ENCODE assay signal across 1 cellular context in genomic region chr10:31526681-31527080, GRCh38.
TF ChIP-seq lines count a peak whose summit lies in the region.

No MANE protein-coding gene starts in this region.

TF ChIP-seq in GM23338, 12 proteins besides CTCF, POLR2A, EP300 and RAD21 (continued from another document):
- no peak for TF ChIP-seq ZNF462 (CRISPR knock-in tag; IDR thresholded peaks at IDR 0.05)
- no peak for TF ChIP-seq EZH2 (IDR thresholded peaks at IDR 0.05; ENCODE audit: low read depth, unreplicated experiment)
- TF ChIP-seq POLR2AphosphoS5 (IDR thresholded peaks at IDR 0.05; ENCODE audit: low read depth) = no peak
- TF ChIP-seq JUNB (IDR thresholded peaks at IDR 0.05; ENCODE audit: unreplicated experiment) = no peak
- no peak for TF ChIP-seq REST (IDR thresholded peaks at IDR 0.05; ENCODE audit: unreplicated experiment)
- TF ChIP-seq NANOG (IDR thresholded peaks at IDR 0.05; ENCODE audit: borderline replicate concordance) = no peak
- no peak for TF ChIP-seq ZNF114 (CRISPR knock-in tag; IDR thresholded peaks at IDR 0.05)
- no peak for TF ChIP-seq ZNF331 (CRISPR knock-in tag; IDR thresholded peaks at IDR 0.05; ENCODE audit: low read depth)
- TF ChIP-seq EZH2phosphoT487 (IDR thresholded peaks at IDR 0.05; ENCODE audit: unreplicated experiment) = no peak
- TF ChIP-seq ETS1 (IDR thresholded peaks at IDR 0.05) = no peak
